In genomic region chr6:44235269-44235668, GRCh38 we compare ENCODE assay signal across 14 cellular contexts. TPM values are rescaled to one million over a fixed set of nuclear protein-coding genes. Genes with fewer than 3 reads are reported as not detected.
DNase-seq lines count a peak whose midpoint lies in the region; ATAC-seq and TF ChIP-seq lines count a peak whose summit lies in the region.
"Had no signal": no experiment of that assay in that cellular context is flagged by ENCODE, and none has a peak within 500 bp of the region (broad histone marks: within the 10 kb centered on the region; RNA-seq: fewer than 3 reads in every experiment).

No MANE protein-coding gene starts in this region.

- no peak for TF ChIP-seq POLR2A in adrenal gland (IDR thresholded peaks at IDR 0.05)

- H3K4me2 ChIP-seq in GM23338: no peak overlapping the region

- POLR2A ChIA-PET in naive thymus-derived CD4-positive, alpha-beta T cell (lab: Charles Lee): interaction anchor here (0.5 to 5.4 kb wide), 3 partner anchors 11 to 706 kb away, joined by 3 to 42 read pairs (median 4); partner anchors contain the start of gene HSP90AB1

- H3K4me3 ChIP-seq in GM23338: no peak overlapping the region
- no peak overlapping the region for H3K4me3 ChIP-seq in adrenal gland
- H3K4me3 ChIP-seq in naive thymus-derived CD4-positive, alpha-beta T cell (ENCODE audit: low read length): no peak overlapping the region

- H3K9me2 ChIP-seq in GM23338 (ENCODE audit: insufficient read depth): no peaks in the 10 kb centered on the region

- intact Hi-C loops in adrenal gland (cut with DNase I): loop anchor here (10.0 kb wide), 2 partner anchors 130 to 140 kb away; no protein-coding TSS in a partner anchor
- intact Hi-C loops in naive thymus-derived CD4-positive, alpha-beta T cell (cut with micrococcal nuclease): no loop called here

- peak overlapping the region; percentile 6; the same call in 1 of the 3 replicates for H3K4me3 Mint-ChIP-seq in GM23338
- H3K4me3 Mint-ChIP-seq in stimulated activated effector memory CD8-positive, alpha-beta T cell treated with anti-CD3 and anti-CD28 coated beads, Interleukin-12 subunit alpha, Interleukin-12 subunit beta, amount 100 ng/mL, for 72 hours: no peak overlapping the region
- no peak overlapping the region for H3K4me3 Mint-ChIP-seq in naive thymus-derived CD4-positive, alpha-beta T cell
- H3K4me3 Mint-ChIP-seq: activated CD4-positive, alpha-beta T cell treated with anti-CD3 and anti-CD28 coated beads for 36 hours; memory B cell had no signal

- H4K20me1 ChIP-seq in GM23338 (replicated peaks; ENCODE audit: insufficient read depth): peaks cover 6% of the 10 kb centered on the region; the same call in 1 of the 2 replicates

- 71 to 85% (median 75%) methylated on average over 6 of the region's 6 CpGs for WGBS in adrenal gland, 4 donors

- H3K4me1 ChIP-seq in GM23338 (ENCODE audit: insufficient read depth) (peaks cover 19% of the 10 kb centered on the region; the same call in 1 of the 2 replicates), adrenal gland (replicated peaks in 1 of 2) (peaks cover 27 to 44% of the 10 kb centered on the region in 2 donors)
- H3K4me1 ChIP-seq in naive thymus-derived CD4-positive, alpha-beta T cell (ENCODE audit: control insufficient read depth in 2 of 2, insufficient read depth in 2 of 2, low read length in 2 of 2): peaks cover 5 to 7% of the 10 kb centered on the region in 2 donors

- DNase-seq in GM23338 (ENCODE audit: low spot score) (no peak), adrenal gland (no peak), GM03348 (ENCODE audit: low spot score) (no peak)
- no peak for DNase-seq in stimulated activated effector memory CD8-positive, alpha-beta T cell treated with anti-CD3 and anti-CD28 coated beads, Interleukin-12 subunit alpha, Interleukin-12 subunit beta, amount 100 ng/mL, for 72 hours (ENCODE audit: low spot score in 2 of 2)
- no peak for DNase-seq in naive thymus-derived CD4-positive, alpha-beta T cell
- DNase-seq: activated CD4-positive, alpha-beta T cell treated with anti-CD3 and anti-CD28 coated beads for 36 hours; activated gamma-delta T cell; NCI-H1105; NCI-H526 treated with DMSO at 0.1 percent for 48 hours had no signal

- H3K27ac Mint-ChIP-seq in GM23338: 0 out of 2 replicates have a peak overlapping the region, but pooled peaks have one; percentile 10
- H3K27ac Mint-ChIP-seq in stimulated activated effector memory CD8-positive, alpha-beta T cell treated with anti-CD3 and anti-CD28 coated beads, Interleukin-12 subunit alpha, Interleukin-12 subunit beta, amount 100 ng/mL, for 72 hours: peak overlapping the region; percentile 62
- no peak overlapping the region for H3K27ac Mint-ChIP-seq in naive thymus-derived CD4-positive, alpha-beta T cell
- H3K27ac Mint-ChIP-seq: activated CD4-positive, alpha-beta T cell treated with anti-CD3 and anti-CD28 coated beads for 36 hours; memory B cell had no signal

- peaks cover 59% of the 10 kb centered on the region for H3K36me3 Mint-ChIP-seq in GM23338 (ENCODE audit: low read depth)
- peaks cover 45% of the 10 kb centered on the region for H3K36me3 Mint-ChIP-seq in stimulated activated effector memory CD8-positive, alpha-beta T cell treated with anti-CD3 and anti-CD28 coated beads, Interleukin-12 subunit alpha, Interleukin-12 subunit beta, amount 100 ng/mL, for 72 hours
- H3K36me3 Mint-ChIP-seq in naive thymus-derived CD4-positive, alpha-beta T cell: no peaks in the 10 kb centered on the region
- H3K36me3 Mint-ChIP-seq: memory B cell had no signal

- H3K27ac ChIP-seq in GM23338 (ENCODE audit: low read depth) (peak overlapping the region; percentile 0; the same call in 1 of the 2 replicates), adrenal gland (peak overlapping the region in 4 of 5 donors; percentile 59 to 98 (median 76)), layer of hippocampus (ENCODE audit: low read depth, low read length) (peak overlapping the region; percentile 80)
- no peak overlapping the region for H3K27ac ChIP-seq in naive thymus-derived CD4-positive, alpha-beta T cell (ENCODE audit: low read depth, low read length)

- H3K27me3 ChIP-seq in GM23338 (ENCODE audit: insufficient read depth) (0 out of 2 replicates have a peak, but pooled peaks cover 11% of the 10 kb centered on the region), adrenal gland (no peaks in the 10 kb centered on the region), layer of hippocampus (ENCODE audit: control insufficient read depth, insufficient read depth, low read length) (no peaks in the 10 kb centered on the region)
- H3K27me3 ChIP-seq in naive thymus-derived CD4-positive, alpha-beta T cell (ENCODE audit: control insufficient read depth in 2 of 2, insufficient read depth in 2 of 2, low read length in 2 of 2): no peaks in the 10 kb centered on the region

- TF ChIP-seq CTCF in GM23338 (conservative IDR thresholded peaks at IDR 0.05; ENCODE audit: low read depth in 2 of 2) (no peak), adrenal gland (IDR thresholded peaks at IDR 0.05) (no peak)

- H3K79me2 ChIP-seq in GM23338 (replicated peaks; ENCODE audit: insufficient read depth): no peaks in the 10 kb centered on the region

- CTCF ChIA-PET in naive thymus-derived CD4-positive, alpha-beta T cell (lab: Charles Lee): interaction anchor here (1.0 to 1.4 kb wide), 5 partner anchors 10 to 137 kb away, joined by 3 to 8 read pairs (median 4); partner anchors contain the start of gene SLC29A1

- peaks cover 43% of the 10 kb centered on the region for H3K4me1 Mint-ChIP-seq in GM23338
- H3K4me1 Mint-ChIP-seq in stimulated activated effector memory CD8-positive, alpha-beta T cell treated with anti-CD3 and anti-CD28 coated beads, Interleukin-12 subunit alpha, Interleukin-12 subunit beta, amount 100 ng/mL, for 72 hours: peaks cover 26% of the 10 kb centered on the region
- peaks cover 0 to 30% (median 11%) of the 10 kb centered on the region in 7 donors for H3K4me1 Mint-ChIP-seq in naive thymus-derived CD4-positive, alpha-beta T cell

- peaks cover 27% of the 10 kb centered on the region for H3F3A ChIP-seq in GM23338 (replicated peaks; ENCODE audit: low read depth)

- no peaks in the 10 kb centered on the region; the same call in 2 of the 3 replicates for H3K9me3 Mint-ChIP-seq in GM23338
- no peaks in the 10 kb centered on the region for H3K9me3 Mint-ChIP-seq in stimulated activated effector memory CD8-positive, alpha-beta T cell treated with anti-CD3 and anti-CD28 coated beads, Interleukin-12 subunit alpha, Interleukin-12 subunit beta, amount 100 ng/mL, for 72 hours
- H3K9me3 Mint-ChIP-seq in naive thymus-derived CD4-positive, alpha-beta T cell: no peaks in the 10 kb centered on the region
- H3K9me3 Mint-ChIP-seq: memory B cell had no signal

- no peaks in the 10 kb centered on the region for H3K9me3 ChIP-seq in adrenal gland (replicated peaks in 1 of 3)
- H3K9me3 ChIP-seq in naive thymus-derived CD4-positive, alpha-beta T cell (ENCODE audit: control insufficient read depth in 2 of 3, low read length in 3 of 3): no peaks in the 10 kb centered on the region

- H3K27me3 Mint-ChIP-seq in GM23338 (ENCODE audit: insufficient read depth, low read depth, poor library complexity): peaks cover 23% of the 10 kb centered on the region
- no peaks in the 10 kb centered on the region for H3K27me3 Mint-ChIP-seq in naive thymus-derived CD4-positive, alpha-beta T cell
- H3K27me3 Mint-ChIP-seq: activated CD4-positive, alpha-beta T cell treated with anti-CD3 and anti-CD28 coated beads for 36 hours; memory B cell had no signal

- ATAC-seq in GM23338 (no peak), HG02840 (IDR thresholded peaks at IDR 0.05; ENCODE audit: low FRiP score, unreplicated experiment) (no peak), GM19397 (IDR thresholded peaks at IDR 0.05; ENCODE audit: unreplicated experiment) (no peak)
- no peak for ATAC-seq in stimulated activated effector memory CD8-positive, alpha-beta T cell treated with anti-CD3 and anti-CD28 coated beads, Interleukin-12 subunit alpha, Interleukin-12 subunit beta, amount 100 ng/mL, for 72 hours
- ATAC-seq in naive thymus-derived CD4-positive, alpha-beta T cell: no peak
- ATAC-seq: activated CD4-positive, alpha-beta T cell treated with anti-CD3 and anti-CD28 coated beads for 36 hours had no signal

- no peak overlapping the region for H2AFZ ChIP-seq in GM23338

- peaks cover 4% of the 10 kb centered on the region; the same call in 1 of the 2 replicates for H3K36me3 ChIP-seq in GM23338 (ENCODE audit: insufficient read depth)
- H3K36me3 ChIP-seq in adrenal gland (replicated peaks in 1 of 2): peaks cover 0 to 26% of the 10 kb centered on the region in 2 donors
- no peaks in the 10 kb centered on the region for H3K36me3 ChIP-seq in naive thymus-derived CD4-positive, alpha-beta T cell (ENCODE audit: control insufficient read depth in 2 of 3, insufficient read depth in 3 of 3, low read length in 3 of 3)

RNA-seq across cellular contexts. Expression of gene HSP90AB1, which starts 11.6 kb away (rescaled TPM):
- total RNA-seq in GM23338 (2014; rRNA removed; shearing (Covaris generic)): 2,361 and 2,444 TPM in 2 replicates
- polyA plus RNA-seq in GM23338 (2016; fragmentation: Nextera tagmentation; extraction: Ambion mirVana): 1,345 and 1,425 TPM in 2 replicates
- 1,000 to 10,000 TPM in 3 of 8 donors, 100 to 1,000 TPM in 5; 692 to 1,293 (median 857) TPM for total RNA-seq in adrenal gland
- 1,000 to 10,000 TPM in 1 of 3 donors, 100 to 1,000 TPM in 2; 275 to 2,249 (median 420) TPM for polyA plus RNA-seq in adrenal gland
- 100 to 1,000 TPM; 345 to 750 (median 366) TPM for total RNA-seq in naive thymus-derived CD4-positive, alpha-beta T cell
- polyA plus RNA-seq in naive thymus-derived CD4-positive, alpha-beta T cell: 100 to 1,000 TPM; 422 to 558 TPM

RNA-seq across cellular contexts. Expression of gene SLC29A1, which starts 11.9 kb away (rescaled TPM):
- total RNA-seq in GM23338 (2014; rRNA removed; shearing (Covaris generic)): 149 and 169 TPM in 2 replicates
- polyA plus RNA-seq in GM23338 (2016; fragmentation: Nextera tagmentation; extraction: Ambion mirVana): 67.6 and 73.1 TPM in 2 replicates
- 100 to 1,000 TPM; 104 to 356 (median 186) TPM for total RNA-seq in adrenal gland
- polyA plus RNA-seq in adrenal gland: 100 to 1,000 TPM in 2 of 3 donors, 10 to 100 TPM in 1; 51.9 to 113 (median 108) TPM
- 10 to 100 TPM in 1 of 5 experiments, 1 to 10 TPM in 2, under 1 TPM in 2; 0.84 to 41.1 (median 1.8) TPM for total RNA-seq in naive thymus-derived CD4-positive, alpha-beta T cell
- 1 to 10 TPM in 1 of 2 donors, under 1 TPM in 1; 0.95 to 2.0 TPM for polyA plus RNA-seq in naive thymus-derived CD4-positive, alpha-beta T cell

RNA-seq across cellular contexts. Expression of gene MYMX, which starts 18.5 kb away (rescaled TPM):
- 2.8 TPM in 2 replicates for total RNA-seq in GM23338 (2014; rRNA removed; shearing (Covaris generic))
- polyA plus RNA-seq in GM23338 (2016; fragmentation: Nextera tagmentation; extraction: Ambion mirVana) (5.2 and 7.1 TPM in 2 replicates), adrenal gland (under 1 TPM in 1 of 3 donors, not detected in 2; 0.94 TPM)
- under 1 TPM in 1 of 8 donors, not detected in 7; 0.39 TPM for total RNA-seq in adrenal gland
- not detected for total RNA-seq in naive thymus-derived CD4-positive, alpha-beta T cell
- polyA plus RNA-seq in naive thymus-derived CD4-positive, alpha-beta T cell: not detected
- total RNA-seq: activated CD4-positive, alpha-beta T cell treated with anti-CD3 and anti-CD28 coated beads for 36 hours; HT-29 had no signal

RNA-seq across cellular contexts. Expression of gene SLC35B2, which starts 22.1 kb away (rescaled TPM):
- 30.5 and 30.9 TPM in 2 replicates for total RNA-seq in GM23338 (2014; rRNA removed; shearing (Covaris generic))
- polyA plus RNA-seq in GM23338 (2016; fragmentation: Nextera tagmentation; extraction: Ambion mirVana) (14.0 and 14.7 TPM in 2 replicates), adrenal gland (10 to 100 TPM; 12.7 to 37.5 (median 19.3) TPM)
- 10 to 100 TPM; 48.5 to 79.8 (median 63.5) TPM for total RNA-seq in adrenal gland
- total RNA-seq in naive thymus-derived CD4-positive, alpha-beta T cell: 10 to 100 TPM in 4 of 5 experiments, 1 to 10 TPM in 1; 10.0 to 32.1 (median 17.6) TPM
- 10 to 100 TPM; 24.5 to 41.7 TPM for polyA plus RNA-seq in naive thymus-derived CD4-positive, alpha-beta T cell

RNA-seq across cellular contexts. Expression of gene NFKBIE, which starts 30.1 kb away (rescaled TPM):
- 19.8 and 25.9 TPM in 2 replicates for total RNA-seq in GM23338 (2014; rRNA removed; shearing (Covaris generic))
- polyA plus RNA-seq in GM23338 (2016; fragmentation: Nextera tagmentation; extraction: Ambion mirVana) (12.8 and 14.6 TPM in 2 replicates), adrenal gland (10 to 100 TPM in 2 of 3 donors, 1 to 10 TPM in 1; 5.8 to 17.0 (median 10.5) TPM)
- 10 to 100 TPM in 5 of 8 donors, 1 to 10 TPM in 3; 4.8 to 31.2 (median 10.5) TPM for total RNA-seq in adrenal gland
- 10 to 100 TPM in 4 of 5 experiments, 1 to 10 TPM in 1; 8.3 to 53.4 (median 29.4) TPM for total RNA-seq in naive thymus-derived CD4-positive, alpha-beta T cell
- polyA plus RNA-seq in naive thymus-derived CD4-positive, alpha-beta T cell: 1 to 10 TPM; 2.3 to 4.9 TPM

Comparison
In these comparisons a context has a peak if more than half of its experiments do, and no peak if none do; other contexts are left out.
1. H3K27ac Mint-ChIP-seq: peak in GM23338 (single experiment) and stimulated activated effector memory CD8-positive, alpha-beta T cell treated with anti-CD3 and anti-CD28 coated beads, Interleukin-12 subunit alpha, Interleukin-12 subunit beta, amount 100 ng/mL, for 72 hours (single experiment); none in naive thymus-derived CD4-positive, alpha-beta T cell (0 of 9).
2. intact Hi-C loops: an anchor here in adrenal gland (10.0 kb wide); none called in naive thymus-derived CD4-positive, alpha-beta T cell.